In the genomic region with DNA sequence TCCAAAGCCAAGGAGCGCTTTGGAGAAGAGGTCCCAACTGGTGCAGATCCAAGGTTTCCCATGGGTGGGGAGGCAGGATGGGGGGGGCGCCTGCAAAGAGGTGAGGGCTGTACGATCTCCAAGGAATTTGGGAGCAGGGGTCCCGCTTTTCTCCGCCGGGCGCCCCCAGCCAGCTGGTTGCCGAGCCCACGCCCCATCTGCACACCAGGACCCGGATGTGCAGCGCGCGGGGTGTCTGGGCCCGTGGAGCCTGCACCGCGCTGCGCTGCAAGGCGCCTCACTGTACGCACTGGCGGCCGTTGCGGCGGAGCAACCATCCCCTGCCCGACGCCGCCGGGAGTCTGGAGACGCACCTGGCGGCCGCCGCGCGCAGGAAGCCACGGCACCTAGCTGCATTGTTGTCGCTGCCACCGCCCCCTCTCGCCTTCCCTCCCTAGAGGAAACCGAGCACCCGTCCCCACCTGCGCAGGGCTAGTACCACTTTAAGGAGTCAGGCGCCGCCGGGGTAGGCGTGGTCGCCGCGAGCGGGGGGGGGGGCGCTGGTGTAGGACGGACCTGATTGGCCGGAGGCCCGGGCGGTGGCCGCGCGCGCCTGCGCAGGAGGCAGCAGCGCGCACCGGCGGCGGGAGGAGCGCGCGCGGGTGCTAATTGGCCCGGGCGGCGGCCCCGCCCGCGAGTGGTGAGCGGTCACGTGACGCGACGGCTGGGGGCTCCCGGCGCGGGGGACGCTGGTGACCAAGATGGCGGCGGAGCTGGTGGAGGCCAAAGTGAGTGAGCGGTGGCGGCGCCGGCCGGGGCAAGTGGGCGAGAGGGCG, we compare ENCODE assay signal across 8 cellular contexts. TPM values are rescaled to one million over a fixed set of nuclear protein-coding genes. Genes with fewer than 3 reads are reported as not detected.
DNase-seq lines count a peak whose midpoint lies in the region; ATAC-seq and FAIRE-seq lines count a peak whose summit lies in the region.

A gene with protein sequence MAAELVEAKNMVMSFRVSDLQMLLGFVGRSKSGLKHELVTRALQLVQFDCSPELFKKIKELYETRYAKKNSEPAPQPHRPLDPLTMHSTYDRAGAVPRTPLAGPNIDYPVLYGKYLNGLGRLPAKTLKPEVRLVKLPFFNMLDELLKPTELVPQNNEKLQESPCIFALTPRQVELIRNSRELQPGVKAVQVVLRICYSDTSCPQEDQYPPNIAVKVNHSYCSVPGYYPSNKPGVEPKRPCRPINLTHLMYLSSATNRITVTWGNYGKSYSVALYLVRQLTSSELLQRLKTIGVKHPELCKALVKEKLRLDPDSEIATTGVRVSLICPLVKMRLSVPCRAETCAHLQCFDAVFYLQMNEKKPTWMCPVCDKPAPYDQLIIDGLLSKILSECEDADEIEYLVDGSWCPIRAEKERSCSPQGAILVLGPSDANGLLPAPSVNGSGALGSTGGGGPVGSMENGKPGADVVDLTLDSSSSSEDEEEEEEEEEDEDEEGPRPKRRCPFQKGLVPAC (plus strand): TSS at position 716 of the 815 bp plus-strand sequence. CDS start 25 bp downstream, at position 741.

- peak; percentile 79 for DNase-seq in DMS79 (lab: John Stamatoyannopoulos, UW)
- peak; percentile 98 for DNase-seq in Karpas-422
- peak; percentile 83 for DNase-seq in RCC 7860 (ENCODE audit: low spot score)
- peak; percentile 94 for DNase-seq in activated T-helper 1 cell treated with anti-CD3 and anti-CD28 coated beads, Interleukin-12 subunit alpha, Interleukin-12 subunit beta, Interleukin-2, Interleukin-4 antibody, amounts not matched to agents 30 ng/mL and 10 ng/mL and 1 ng/mL, durations not matched to agents 14 hours and 24 hours and 36 hours (ENCODE audit: low spot score)
- DNase-seq in fibroblast of gingiva (ENCODE audit: low read depth), result peak; percentile 91
- DNase-seq in naive thymus-derived CD4-positive, alpha-beta T cell, result peak; percentile 93 to 97 (median 96)
- DNase-seq in stimulated activated naive B cell treated with anti-CD40 and anti-IgM and Interleukin-4, amounts not matched to agents 10 μg/mL and 1 μg/mL and 100 μg/mL, for 72 hours, result peak; percentile 93

- H3K36me3 Mint-ChIP-seq in activated T-helper 1 cell treated with anti-CD3 and anti-CD28 coated beads, Interleukin-12 subunit alpha, Interleukin-12 subunit beta, Interleukin-2, Interleukin-4 antibody, amounts not matched to agents 30 ng/mL and 10 ng/mL and 1 ng/mL, durations not matched to agents 14 hours and 24 hours and 36 hours (ENCODE audit: low read depth), result peaks cover 3% of the 10 kb centered on the region
- H3K36me3 Mint-ChIP-seq in naive thymus-derived CD4-positive, alpha-beta T cell, result peaks cover 0 to 1% (median 0%) of the 10 kb centered on the region in 5 donors
- H3K36me3 Mint-ChIP-seq in stimulated activated naive B cell treated with anti-CD40 and anti-IgM and Interleukin-4, amounts not matched to agents 10 μg/mL and 1 μg/mL and 100 μg/mL, for 72 hours, result peaks cover 5 to 6% of the 10 kb centered on the region in 2 donors

- H3K36me3 ChIP-seq in Karpas-422 (ENCODE audit: insufficient read depth, low read length), result no peaks in the 10 kb centered on the region
- H3K36me3 ChIP-seq in naive thymus-derived CD4-positive, alpha-beta T cell (ENCODE audit: control insufficient read depth in 2 of 3, insufficient read depth in 3 of 3, low read length in 3 of 3), result peaks cover 0 to 16% (median 0%) of the 10 kb centered on the region in 3 experiments

- peak within 1 kb of the TSS; percentile 93 for H3K4me3 ChIP-seq in Karpas-422 (ENCODE audit: low read length)
- peak within 1 kb of the TSS; percentile 76 for H3K4me3 ChIP-seq in naive thymus-derived CD4-positive, alpha-beta T cell (ENCODE audit: low read length)

- H3K27me3 ChIP-seq in Karpas-422 (ENCODE audit: low read length), result no peaks in the 10 kb centered on the region
- H3K27me3 ChIP-seq in naive thymus-derived CD4-positive, alpha-beta T cell (ENCODE audit: control insufficient read depth in 2 of 2, insufficient read depth in 2 of 2, low read length in 2 of 2), result no peaks in the 10 kb centered on the region

- H3K4me1 Mint-ChIP-seq in activated T-helper 1 cell treated with anti-CD3 and anti-CD28 coated beads, Interleukin-12 subunit alpha, Interleukin-12 subunit beta, Interleukin-2, Interleukin-4 antibody, amounts not matched to agents 30 ng/mL and 10 ng/mL and 1 ng/mL, durations not matched to agents 14 hours and 24 hours and 36 hours (ENCODE audit: low read depth), result peaks cover 18% of the 10 kb centered on the region
- peaks cover 13 to 33% (median 23%) of the 10 kb centered on the region in 7 donors for H3K4me1 Mint-ChIP-seq in naive thymus-derived CD4-positive, alpha-beta T cell
- H3K4me1 Mint-ChIP-seq in stimulated activated naive B cell treated with anti-CD40 and anti-IgM and Interleukin-4, amounts not matched to agents 10 μg/mL and 1 μg/mL and 100 μg/mL, for 72 hours, result peaks cover 23 to 37% of the 10 kb centered on the region in 2 donors

- no peak for FAIRE-seq in RCC 7860 (lab: Jason Lieb, UNC)

- H3K4me1 ChIP-seq in Karpas-422 (ENCODE audit: low read length), result peaks cover 20% of the 10 kb centered on the region
- peaks cover 26 to 27% of the 10 kb centered on the region in 2 donors for H3K4me1 ChIP-seq in naive thymus-derived CD4-positive, alpha-beta T cell (ENCODE audit: control insufficient read depth in 2 of 2, insufficient read depth in 2 of 2, low read length in 2 of 2)

- no peaks in the 10 kb centered on the region for H3K9me3 Mint-ChIP-seq in activated T-helper 1 cell treated with anti-CD3 and anti-CD28 coated beads, Interleukin-12 subunit alpha, Interleukin-12 subunit beta, Interleukin-2, Interleukin-4 antibody, amounts not matched to agents 30 ng/mL and 10 ng/mL and 1 ng/mL, durations not matched to agents 14 hours and 24 hours and 36 hours
- H3K9me3 Mint-ChIP-seq in naive thymus-derived CD4-positive, alpha-beta T cell, result peaks cover 0 to 3% (median 0%) of the 10 kb centered on the region in 11 donors
- H3K9me3 Mint-ChIP-seq in stimulated activated naive B cell treated with anti-CD40 and anti-IgM and Interleukin-4, amounts not matched to agents 10 μg/mL and 1 μg/mL and 100 μg/mL, for 72 hours, result no peaks in the 10 kb centered on the region

- H3K4me2 ChIP-seq in Karpas-422 (ENCODE audit: low read depth, low read length, poor library complexity, severe bottlenecking), result peak within 1 kb of the TSS; percentile 96

- H3K79me2 ChIP-seq in Karpas-422 (ENCODE audit: low read length), result peaks cover 36% of the 10 kb centered on the region

- H2AFZ ChIP-seq in Karpas-422 (ENCODE audit: low read length), result peak within 1 kb of the TSS; percentile 95

- H3K27ac ChIP-seq in Karpas-422 (ENCODE audit: low read length), result peak within 1 kb of the TSS; percentile 47; the same call in 1 of the 2 replicates
- H3K27ac ChIP-seq in naive thymus-derived CD4-positive, alpha-beta T cell (ENCODE audit: low read depth, low read length), result peak within 1 kb of the TSS; percentile 75

- peak; percentile 82 for ATAC-seq in GM21786 (IDR thresholded peaks at IDR 0.05; ENCODE audit: unreplicated experiment)
- ATAC-seq in naive thymus-derived CD4-positive, alpha-beta T cell, result peak; percentile 95
- ATAC-seq in stimulated activated naive B cell treated with anti-CD40 and anti-IgM and Interleukin-4, amounts not matched to agents 10 μg/mL and 1 μg/mL and 100 μg/mL, for 72 hours (replicated peaks), result peak; percentile 94 to 96

- peaks cover 20% of the 10 kb centered on the region; the same call in 1 of the 2 replicates for H4K20me1 ChIP-seq in Karpas-422 (ENCODE audit: insufficient read depth, low read depth, low read length)

- intact Hi-C loops in activated T-helper 1 cell treated with anti-CD3 and anti-CD28 coated beads, Interleukin-12 subunit alpha, Interleukin-12 subunit beta, Interleukin-2, Interleukin-4 antibody, amounts not matched to agents 30 ng/mL and 10 ng/mL and 1 ng/mL, durations not matched to agents 14 hours and 24 hours and 36 hours (cut with micrococcal nuclease), result loop anchor here (1.0 to 2.0 kb wide), 7 partner anchors 17 to 501 kb away; a partner anchor contains a TSS
- intact Hi-C loops in naive thymus-derived CD4-positive, alpha-beta T cell (cut with micrococcal nuclease), result loop anchor here (1.0 to 10.0 kb wide), 16 partner anchors 17 to 465 kb away; a partner anchor contains a TSS

- H3K9me3 ChIP-seq in Karpas-422 (ENCODE audit: low read length), result no peaks in the 10 kb centered on the region
- H3K9me3 ChIP-seq in naive thymus-derived CD4-positive, alpha-beta T cell (ENCODE audit: control insufficient read depth in 2 of 3, low read length in 3 of 3), result no peaks in the 10 kb centered on the region

- POLR2A ChIA-PET in naive thymus-derived CD4-positive, alpha-beta T cell (lab: Charles Lee), result interaction anchor here (0.6 to 4.0 kb wide), 20 partner anchors 10 to 575 kb away, joined by 3 to 31 read pairs (median 4); a partner anchor contains a TSS

- peak within 1 kb of the TSS; percentile 93 for H3K9ac ChIP-seq in Karpas-422 (ENCODE audit: low read length)

- H3K4me3 Mint-ChIP-seq in activated T-helper 1 cell treated with anti-CD3 and anti-CD28 coated beads, Interleukin-12 subunit alpha, Interleukin-12 subunit beta, Interleukin-2, Interleukin-4 antibody, amounts not matched to agents 30 ng/mL and 10 ng/mL and 1 ng/mL, durations not matched to agents 14 hours and 24 hours and 36 hours, result peak within 1 kb of the TSS; percentile 90
- H3K4me3 Mint-ChIP-seq in naive thymus-derived CD4-positive, alpha-beta T cell, result peak within 1 kb of the TSS; percentile 82 to 93 (median 88)
- H3K4me3 Mint-ChIP-seq in stimulated activated naive B cell treated with anti-CD40 and anti-IgM and Interleukin-4, amounts not matched to agents 10 μg/mL and 1 μg/mL and 100 μg/mL, for 72 hours, result peak within 1 kb of the TSS; percentile 89 to 93

- CTCF ChIA-PET in naive thymus-derived CD4-positive, alpha-beta T cell (lab: Charles Lee), result interaction anchor here (0.8 to 3.1 kb wide), 3 partner anchors 17 to 22 kb away, joined by 3 to 14 read pairs (median 6); a partner anchor contains a TSS

- H3K27ac Mint-ChIP-seq in activated T-helper 1 cell treated with anti-CD3 and anti-CD28 coated beads, Interleukin-12 subunit alpha, Interleukin-12 subunit beta, Interleukin-2, Interleukin-4 antibody, amounts not matched to agents 30 ng/mL and 10 ng/mL and 1 ng/mL, durations not matched to agents 14 hours and 24 hours and 36 hours, result peak within 1 kb of the TSS; percentile 84
- peak within 1 kb of the TSS; percentile 31 to 93 (median 85) for H3K27ac Mint-ChIP-seq in naive thymus-derived CD4-positive, alpha-beta T cell
- peak within 1 kb of the TSS; percentile 92 for H3K27ac Mint-ChIP-seq in stimulated activated naive B cell treated with anti-CD40 and anti-IgM and Interleukin-4, amounts not matched to agents 10 μg/mL and 1 μg/mL and 100 μg/mL, for 72 hours

- no peaks in the 10 kb centered on the region for H3K27me3 Mint-ChIP-seq in activated T-helper 1 cell treated with anti-CD3 and anti-CD28 coated beads, Interleukin-12 subunit alpha, Interleukin-12 subunit beta, Interleukin-2, Interleukin-4 antibody, amounts not matched to agents 30 ng/mL and 10 ng/mL and 1 ng/mL, durations not matched to agents 14 hours and 24 hours and 36 hours (ENCODE audit: insufficient read depth)
- no peaks in the 10 kb centered on the region for H3K27me3 Mint-ChIP-seq in naive thymus-derived CD4-positive, alpha-beta T cell
- no peaks in the 10 kb centered on the region for H3K27me3 Mint-ChIP-seq in stimulated activated naive B cell treated with anti-CD40 and anti-IgM and Interleukin-4, amounts not matched to agents 10 μg/mL and 1 μg/mL and 100 μg/mL, for 72 hours

- no peaks in the 10 kb centered on the region for H3K9me2 ChIP-seq in Karpas-422 (replicated peaks; ENCODE audit: insufficient read depth, low read length)

RNA-seq across cellular contexts. Expression of the gene that starts here (rescaled TPM):
- total RNA-seq in Karpas-422 (2014; rRNA removed; shearing (Covaris generic); ENCODE audit: low replicate concordance), result 17.3 and 55.1 TPM in 2 replicates
- 37.6 and 41.0 TPM in 2 replicates for total RNA-seq in activated T-helper 1 cell treated with anti-CD3 and anti-CD28 coated beads, Interleukin-12 subunit alpha, Interleukin-12 subunit beta, Interleukin-2, Interleukin-4 antibody, amounts not matched to agents 30 ng/mL and 10 ng/mL and 1 ng/mL, durations not matched to agents 14 hours and 24 hours and 36 hours
- total RNA-seq in naive thymus-derived CD4-positive, alpha-beta T cell, result 10 to 100 TPM; 23.9 to 40.6 (median 28.8) TPM
- polyA plus RNA-seq in naive thymus-derived CD4-positive, alpha-beta T cell, result 1 to 10 TPM; 3.9 to 6.8 TPM

Comparison
In these comparisons a context has a peak if more than half of its experiments do, and no peak if none do; other contexts are left out.
1. Peak in every context shown above with its lines: DNase-seq, ATAC-seq, H3K4me3 ChIP-seq and H3K27ac ChIP-seq.